In genomic region chr11:27041141-27041869, GRCh38 we compare ENCODE assay signal across 18 cellular contexts. TPM values are rescaled to one million over a fixed set of nuclear protein-coding genes. Genes with fewer than 3 reads are reported as not detected.
DNase-seq lines count a peak whose midpoint lies in the region; ATAC-seq, FAIRE-seq and TF ChIP-seq lines count a peak whose summit lies in the region.
"Had no signal": no experiment of that assay in that cellular context is flagged by ENCODE, and none has a peak within 500 bp of the region (broad histone marks: within the 10 kb centered on the region; RNA-seq: fewer than 3 reads in every experiment).

No MANE protein-coding gene starts in this region.

- 53% methylated on average over 2 of the region's 2 CpGs for WGBS in right lobe of liver (ENCODE audit: insufficient coverage, low coverage, low lambda C conversion rate, missing lambda C conversion rate)
- WGBS in HepG2 (ENCODE audit: low lambda C conversion rate) = 20% methylated on average over 2 of the region's 2 CpGs
- WGBS in mammary epithelial cell (ENCODE audit: low coverage, missing lambda C conversion rate) = 13% methylated on average over 2 of the region's 2 CpGs
- no CpG with 5 or more reads among the region's 2 CpGs for WGBS in mesendoderm (ENCODE audit: extremely low coverage, insufficient coverage, low lambda C conversion rate)
- WGBS in body of pancreas, 2 donors = 21 to 46% methylated on average over 1 to 2 of the region's 2 CpGs

- no peak overlapping the region for H3K4ac ChIP-seq in mesendoderm (ENCODE audit: low read depth, low read length)

- in situ Hi-C loops in HepG2 (cut with HindIII; ENCODE audit: extremely low pct_ligation_motif_present, low pct_unique_long_range_greater_than_20kb) = no loop called here
- in situ Hi-C loops in mammary epithelial cell (cut with MboI; ENCODE audit: low sequenced_read_pairs in 2 of 2) = loop anchor here in 1 of 2 donors (25.0 kb wide), 1 partner anchor 279 kb away; no protein-coding TSS in a partner anchor

- H3K9me3 ChIP-seq in right lobe of liver = no peaks in the 10 kb centered on the region
- no peaks in the 10 kb centered on the region for H3K9me3 ChIP-seq in HepG2 (ENCODE audit: low read length)
- peaks cover 2% of the 10 kb centered on the region for H3K9me3 ChIP-seq in mammary epithelial cell (replicated peaks; ENCODE audit: insufficient read depth, low read length)
- H3K9me3 ChIP-seq in body of pancreas = no peaks in the 10 kb centered on the region
- H3K9me3 ChIP-seq: A549 had no signal

- TF ChIP-seq RAD21 in HepG2 (CRISPR knock-in tag; IDR thresholded peaks at IDR 0.05) = no peak

- BruUV-seq in HepG2 (replicated peaks; lab: Mats Ljungman, UMichigan) = no TSS peak
- BruUV-seq in mammary epithelial cell (replicated peaks; lab: Mats Ljungman, UMichigan) = no TSS peak

- DNase-seq in right lobe of liver = no peak
- DNase-seq in HepG2 (ENCODE audit: low spot score) = no peak
- DNase-seq in mammary epithelial cell = no peak
- DNase-seq in mesendoderm = peak; percentile 2
- no peak for DNase-seq in body of pancreas
- no peak for DNase-seq in activated CD4-positive, alpha-beta T cell treated with anti-CD3 and anti-CD28 coated beads, Interleukin-2, amount 50 U/mL, for 4 hours
- DNase-seq: activated CD4-positive, alpha-beta T cell treated with anti-CD3 and anti-CD28 coated beads, Interleukin-2, amount 50 U/mL, for 48 hours; effector CD8-positive, alpha-beta T cell; glutamatergic neuron; left colon; MV-4-11; naive thymus-derived CD4-positive, alpha-beta T cell had no signal

- intact Hi-C loops in right lobe of liver (cut with DNase I) = no loop called here
- intact Hi-C loops in HepG2 (cut with micrococcal nuclease; ENCODE audit: unreplicated experiment) = loop anchor here (10.0 kb wide), 1 partner anchor 113 kb away; no protein-coding TSS in a partner anchor
- intact Hi-C loops in mammary epithelial cell (cut with micrococcal nuclease) = loop anchor here (2.0 kb wide), 2 partner anchors 45 to 287 kb away; no protein-coding TSS in a partner anchor
- intact Hi-C loops in body of pancreas (cut with DNase I) = no loop called here

- H4K20me1 ChIP-seq in HepG2 (ENCODE audit: insufficient read depth, low read length) = no peaks in the 10 kb centered on the region
- H4K20me1 ChIP-seq in mammary epithelial cell (ENCODE audit: insufficient read depth, low read length) = no peaks in the 10 kb centered on the region

- TF ChIP-seq POLR2A in right lobe of liver (IDR thresholded peaks at IDR 0.05) = no peak
- no peak for TF ChIP-seq POLR2A in HepG2 (IDR thresholded peaks at IDR 0.05; ENCODE audit: insufficient read depth in 1 of 2, low read depth in 2 of 2, low read length in 2 of 2)
- TF ChIP-seq POLR2A in body of pancreas (IDR thresholded peaks at IDR 0.05) = no peak

- ATAC-seq in right lobe of liver (peak in 3 of 4 donors; percentile 22 to 53 (median 44)), HepG2 (no peak), body of pancreas (no peak), GM19452 (IDR thresholded peaks at IDR 0.05; ENCODE audit: unreplicated experiment) (no peak), GM21526 (IDR thresholded peaks at IDR 0.05; ENCODE audit: low FRiP score, unreplicated experiment) (no peak)
- ATAC-seq: A549; left colon; naive thymus-derived CD4-positive, alpha-beta T cell had no signal

- H3K79me1 ChIP-seq in mesendoderm (ENCODE audit: low read length) = no peaks in the 10 kb centered on the region

- POLR2A ChIA-PET in HepG2 (lab: Yijun Ruan, JAX) = no interaction called here

- H2BK120ac ChIP-seq in mesendoderm (ENCODE audit: low read depth, low read length) = no peak overlapping the region

- H3K23ac ChIP-seq in mesendoderm (ENCODE audit: low read length) = no peak overlapping the region

- peaks cover 0 to 18% (median 6%) of the 10 kb centered on the region in 4 donors for H3K4me1 ChIP-seq in right lobe of liver
- H3K4me1 ChIP-seq in HepG2 (ENCODE audit: insufficient read depth, low read length) = no peaks in the 10 kb centered on the region
- peaks cover 16% of the 10 kb centered on the region for H3K4me1 ChIP-seq in mammary epithelial cell (ENCODE audit: insufficient read depth, low read length)
- no peaks in the 10 kb centered on the region for H3K4me1 ChIP-seq in mesendoderm (ENCODE audit: control insufficient read depth, low read depth, low read length)
- no peaks in the 10 kb centered on the region for H3K4me1 ChIP-seq in body of pancreas
- H3K4me1 ChIP-seq: A549, ascending aorta had no signal

- TF ChIP-seq EP300 in HepG2 (IDR thresholded peaks at IDR 0.05; ENCODE audit: low read depth in 2 of 2, low read length in 2 of 2) (no peak), HepG2 (CRISPR knock-in tag; IDR thresholded peaks at IDR 0.05; ENCODE audit: borderline replicate concordance) (no peak)

- H2AFZ ChIP-seq in HepG2 (ENCODE audit: low read length) (no peak overlapping the region), mammary epithelial cell (ENCODE audit: low read depth, low read length) (peak overlapping the region; percentile 18)

- no peak for FAIRE-seq in HepG2 (lab: Jason Lieb, UNC)
- FAIRE-seq: A549, RCC 7860 had no signal

- H4K8ac ChIP-seq in mesendoderm (ENCODE audit: low read depth, low read length) = no peak overlapping the region

- H3K27me3 ChIP-seq in right lobe of liver (no peaks in the 10 kb centered on the region), HepG2 (ENCODE audit: control insufficient read depth in 1 of 2, insufficient read depth in 2 of 2, low read length in 2 of 2) (no peaks in the 10 kb centered on the region), mammary epithelial cell (ENCODE audit: insufficient read depth, low read length) (no peaks in the 10 kb centered on the region), mesendoderm (ENCODE audit: insufficient read depth, low read length, poor library complexity) (no peaks in the 10 kb centered on the region), body of pancreas (no peaks in the 10 kb centered on the region)
- H3K27me3 ChIP-seq: ascending aorta had no signal

- dilution Hi-C loops in mammary epithelial cell (cut with HindIII; ENCODE audit: low sequenced_read_pairs) = no loop called here

- H3K9ac ChIP-seq in HepG2 (ENCODE audit: insufficient read depth, low read depth, low read length) = no peak overlapping the region
- H3K9ac ChIP-seq in mammary epithelial cell (ENCODE audit: insufficient read depth, low read length) = peak overlapping the region; percentile 0
- H3K9ac ChIP-seq in mesendoderm (ENCODE audit: low read length) = no peak overlapping the region

- H3K27ac ChIP-seq in right lobe of liver (no peak overlapping the region), HepG2 (ENCODE audit: extremely low read length, insufficient read depth, low read length) (no peak overlapping the region), mammary epithelial cell (ENCODE audit: insufficient read depth, low read depth, low read length) (peak overlapping the region; percentile 80), mesendoderm (ENCODE audit: low read depth, low read length) (no peak overlapping the region), body of pancreas (no peak overlapping the region)
- H3K27ac ChIP-seq: A549 had no signal

- H3K18ac ChIP-seq in mesendoderm (ENCODE audit: low read length) = no peak overlapping the region

- no peak overlapping the region for H4K5ac ChIP-seq in mesendoderm (ENCODE audit: low read length)

- no peaks in the 10 kb centered on the region for H3K79me2 ChIP-seq in HepG2 (ENCODE audit: insufficient read depth, low read length)
- H3K79me2 ChIP-seq in mammary epithelial cell (ENCODE audit: insufficient read depth, low read length) = no peaks in the 10 kb centered on the region
- H3K79me2 ChIP-seq in mesendoderm (ENCODE audit: control insufficient read depth, insufficient read depth, low read length) = no peaks in the 10 kb centered on the region

- H2AK5ac ChIP-seq in mesendoderm (ENCODE audit: low read length) = no peak overlapping the region

- H2BK15ac ChIP-seq in mesendoderm (replicated peaks; ENCODE audit: low read depth) = no peak overlapping the region

- H3K4me2 ChIP-seq in HepG2 (ENCODE audit: low read depth, low read length) (no peak overlapping the region), mammary epithelial cell (ENCODE audit: insufficient read depth, low read depth, low read length) (peak overlapping the region; percentile 52), mesendoderm (ENCODE audit: low read length) (no peak overlapping the region)
- H3K4me2 ChIP-seq: A549 had no signal

- TF ChIP-seq CTCF in right lobe of liver (IDR thresholded peaks at IDR 0.05) (no peak), HepG2 (CRISPR knock-in tag; IDR thresholded peaks at IDR 0.05) (no peak), mammary epithelial cell (conservative IDR thresholded peaks at IDR 0.05 in 1 of 2, IDR thresholded peaks at IDR 0.05 in 1 of 2; ENCODE audit: extremely low read depth in 1 of 2, insufficient read depth in 1 of 2, low read depth in 1 of 2, low read length in 2 of 2) (no peak), body of pancreas (IDR thresholded peaks at IDR 0.05) (no peak)

- H2BK5ac ChIP-seq in mesendoderm (ENCODE audit: low read length) = no peak overlapping the region

- H3K36me3 ChIP-seq in right lobe of liver (no peaks in the 10 kb centered on the region), HepG2 (replicated peaks in 1 of 2; ENCODE audit: control insufficient read depth in 1 of 2, insufficient read depth in 2 of 2, low read length in 2 of 2) (no peaks in the 10 kb centered on the region), mammary epithelial cell (ENCODE audit: insufficient read depth, low read length) (no peaks in the 10 kb centered on the region), mesendoderm (ENCODE audit: control insufficient read depth, insufficient read depth, low read length) (no peaks in the 10 kb centered on the region), body of pancreas (replicated peaks in 1 of 2; ENCODE audit: insufficient read depth in 1 of 2, low read depth in 2 of 2) (no peaks in the 10 kb centered on the region)
- H3K36me3 ChIP-seq: ascending aorta had no signal

- H3K4me3 ChIP-seq in right lobe of liver (no peak overlapping the region), HepG2 (replicated peaks in 1 of 3; ENCODE audit: insufficient read depth in 1 of 3, low read depth in 2 of 3, low read length in 3 of 3) (no peak overlapping the region), mammary epithelial cell (replicated peaks in 1 of 3; ENCODE audit: insufficient read depth in 1 of 3, low read depth in 2 of 3, low read length in 3 of 3) (peak overlapping the region in 1 of 3 experiments; percentile 21), mesendoderm (ENCODE audit: low read length) (no peak overlapping the region), body of pancreas (no peak overlapping the region)
- H3K4me3 ChIP-seq: A549, ascending aorta had no signal

- CTCF ChIA-PET in HepG2 (lab: Yijun Ruan, JAX; ENCODE audit: low intra/inter-chr PET ratio, low total read pairs) = no interaction called here
- CTCF ChIA-PET in mammary epithelial cell (lab: Charles Lee; ENCODE audit: low non-redundant PET) = interaction anchor here (0.6 kb wide), 2 partner anchors 40 to 65 kb away, joined by 3 to 7 read pairs; no protein-coding TSS in a partner anchor

- no peak overlapping the region for H3K56ac ChIP-seq in mesendoderm (ENCODE audit: low read length)

RNA-seq across cellular contexts. Expression of gene BBOX1, which starts 0.7 kb away (rescaled TPM):
- total RNA-seq in right lobe of liver (10 to 100 TPM in 4 of 6 experiments, 1 to 10 TPM in 2; 1.9 to 25.3 (median 13.9) TPM), HepG2 (2016; rRNA removed; fragmentation: Illumina TruSeq; extraction: Trizol) (not detected in 2 replicates), mammary epithelial cell (1 to 10 TPM; 1.9 to 2.0 TPM), body of pancreas (not detected)
- total RNA-seq in HepG2 (2016; cell fraction: cytosol; rRNA removed; fragmentation: Illumina TruSeq; extraction: Trizol; ENCODE audit: low read depth) = not detected in 2 replicates
- total RNA-seq in HepG2 (2016; cell fraction: insoluble cytoplasmic fraction; rRNA removed; fragmentation: Illumina TruSeq; extraction: Trizol) = not detected in 2 replicates
- total RNA-seq in HepG2 (2016; cell fraction: membrane; rRNA removed; fragmentation: Illumina TruSeq; extraction: Trizol) = not detected in 2 replicates
- not detected in 2 replicates for total RNA-seq in HepG2 (2016; cell fraction: nucleus; rRNA removed; fragmentation: Illumina TruSeq; extraction: Trizol)
- polyA plus RNA-seq in HepG2 (2011; rRNA removed) (not detected in 2 replicates), mammary epithelial cell (0.37 TPM)
- polyA plus RNA-seq in HepG2 (2011; cell fraction: cytosol; rRNA removed) = not detected in 2 replicates
- polyA plus RNA-seq in HepG2 (2011; cell fraction: nucleus; rRNA removed) = not detected in 2 replicates
- polyA plus RNA-seq in HepG2 (2012) = not detected in 2 replicates
- polyA plus RNA-seq in HepG2 (2016; cell fraction: cytosol; fragmentation: Illumina TruSeq; extraction: Trizol; ENCODE audit: low read depth) = not detected in 2 replicates
- polyA plus RNA-seq in HepG2 (2016; cell fraction: insoluble cytoplasmic fraction; fragmentation: Illumina TruSeq; extraction: Trizol; ENCODE audit: low read depth) = not detected in 2 replicates
- polyA plus RNA-seq in HepG2 (2016; cell fraction: membrane; fragmentation: Illumina TruSeq; extraction: Trizol; ENCODE audit: low read depth) = not detected in 2 replicates
- not detected in 2 replicates for polyA plus RNA-seq in HepG2 (2016; cell fraction: nucleus; fragmentation: Illumina TruSeq; extraction: Trizol; ENCODE audit: insufficient read depth, low read depth)
- not detected in 2 replicates for polyA minus RNA-seq in HepG2 (2011; rRNA and poly(A)+ RNA removed; ENCODE audit: low replicate concordance)
- not detected in 2 replicates for polyA minus RNA-seq in HepG2 (2011; cell fraction: cytosol; rRNA and poly(A)+ RNA removed)
- not detected in 2 replicates for polyA minus RNA-seq in HepG2 (2011; cell fraction: nucleus; rRNA and poly(A)+ RNA removed)
- not detected for polyA minus RNA-seq in mammary epithelial cell
- not detected for polyA plus RNA-seq in mesendoderm (2013, experiment 1 of 2)
- polyA plus RNA-seq in mesendoderm (2013, experiment 2 of 2) = not detected
- total RNA-seq: ascending aorta; left colon; naive thymus-derived CD4-positive, alpha-beta T cell; T-helper 2 cell treated with Interferon-gamma antibody and Interleukin-4, amounts not matched to agents 100 ng/mL and 5 ng/mL, for 36 hours had no signal
- polyA plus RNA-seq: A549; naive thymus-derived CD4-positive, alpha-beta T cell had no signal

RNA-seq across cellular contexts. Expression of gene FIBIN, which starts 47.4 kb away (rescaled TPM):
- total RNA-seq in right lobe of liver = 1 to 10 TPM in 3 of 6 experiments, under 1 TPM in 3; 0.87 to 1.6 (median 1.1) TPM
- not detected in 2 replicates for total RNA-seq in HepG2 (2016; rRNA removed; fragmentation: Illumina TruSeq; extraction: Trizol)
- not detected in 2 replicates for total RNA-seq in HepG2 (2016; cell fraction: cytosol; rRNA removed; fragmentation: Illumina TruSeq; extraction: Trizol; ENCODE audit: low read depth)
- total RNA-seq in HepG2 (2016; cell fraction: insoluble cytoplasmic fraction; rRNA removed; fragmentation: Illumina TruSeq; extraction: Trizol) = not detected in 2 replicates
- total RNA-seq in HepG2 (2016; cell fraction: membrane; rRNA removed; fragmentation: Illumina TruSeq; extraction: Trizol) = not detected in 2 replicates
- total RNA-seq in HepG2 (2016; cell fraction: nucleus; rRNA removed; fragmentation: Illumina TruSeq; extraction: Trizol) = not detected in 2 replicates
- not detected in 2 replicates for polyA plus RNA-seq in HepG2 (2011; rRNA removed)
- polyA plus RNA-seq in HepG2 (2011; cell fraction: cytosol; rRNA removed) = not detected in 2 replicates
- not detected in 2 replicates for polyA plus RNA-seq in HepG2 (2011; cell fraction: nucleus; rRNA removed)
- not detected in 2 replicates for polyA plus RNA-seq in HepG2 (2012)
- not detected in 2 replicates for polyA plus RNA-seq in HepG2 (2016; cell fraction: cytosol; fragmentation: Illumina TruSeq; extraction: Trizol; ENCODE audit: low read depth)
- polyA plus RNA-seq in HepG2 (2016; cell fraction: insoluble cytoplasmic fraction; fragmentation: Illumina TruSeq; extraction: Trizol; ENCODE audit: low read depth) = not detected in 2 replicates
- polyA plus RNA-seq in HepG2 (2016; cell fraction: membrane; fragmentation: Illumina TruSeq; extraction: Trizol; ENCODE audit: low read depth) = not detected in 2 replicates
- not detected in 2 replicates for polyA plus RNA-seq in HepG2 (2016; cell fraction: nucleus; fragmentation: Illumina TruSeq; extraction: Trizol; ENCODE audit: insufficient read depth, low read depth)
- polyA minus RNA-seq in HepG2 (2011; rRNA and poly(A)+ RNA removed; ENCODE audit: low replicate concordance) = not detected in 2 replicates
- not detected in 2 replicates for polyA minus RNA-seq in HepG2 (2011; cell fraction: cytosol; rRNA and poly(A)+ RNA removed)
- polyA minus RNA-seq in HepG2 (2011; cell fraction: nucleus; rRNA and poly(A)+ RNA removed) = not detected in 2 replicates
- 10 to 100 TPM in 1 of 2 donors, 1 to 10 TPM in 1; 3.4 to 18.0 TPM for total RNA-seq in mammary epithelial cell
- polyA plus RNA-seq in mammary epithelial cell = 0.77 TPM
- polyA minus RNA-seq in mammary epithelial cell = not detected
- 0.08 TPM for polyA plus RNA-seq in mesendoderm (2013, experiment 1 of 2)
- polyA plus RNA-seq in mesendoderm (2013, experiment 2 of 2) = 0.08 TPM
- total RNA-seq in body of pancreas = 10 to 100 TPM in 1 of 2 donors, 1 to 10 TPM in 1; 9.6 to 10.5 TPM
- total RNA-seq: naive thymus-derived CD4-positive, alpha-beta T cell; T-helper 2 cell treated with Interferon-gamma antibody and Interleukin-4, amounts not matched to agents 100 ng/mL and 5 ng/mL, for 36 hours had no signal
- polyA plus RNA-seq: naive thymus-derived CD4-positive, alpha-beta T cell had no signal

Comparison
In these comparisons a context has a peak if more than half of its experiments do, and no peak if none do; other contexts are left out.
1. ATAC-seq: peak in right lobe of liver (3 of 4); none in HepG2 (single experiment), body of pancreas (single experiment), GM19452 (single experiment) and GM21526 (single experiment).
2. intact Hi-C loops: an anchor here in HepG2 (10.0 kb wide) and mammary epithelial cell (2.0 kb wide); none called in right lobe of liver and body of pancreas.